In genomic region chr19:50490991-50491472, GRCh38 we compare ENCODE assay signal across 17 cellular contexts. TPM values are rescaled to one million over a fixed set of nuclear protein-coding genes. Genes with fewer than 3 reads are reported as not detected.
DNase-seq lines count a peak whose midpoint lies in the region; ATAC-seq and TF ChIP-seq lines count a peak whose summit lies in the region.
"Had no signal": no experiment of that assay in that cellular context is flagged by ENCODE, and none has a peak within 500 bp of the region (broad histone marks: within the 10 kb centered on the region; RNA-seq: fewer than 3 reads in every experiment).

No MANE protein-coding gene starts in this region.

- POLR2A ChIA-PET in HEK293 (lab: Yijun Ruan, JAX): no interaction called here
- POLR2A ChIA-PET in activated CD4-positive, alpha-beta T cell treated with anti-CD3 and anti-CD28 coated beads for 36 hours (lab: Charles Lee): no interaction called here

- H3K27me3 ChIP-seq in mesendoderm (ENCODE audit: insufficient read depth, low read length, poor library complexity): peaks cover 40% of the 10 kb centered on the region
- no peaks in the 10 kb centered on the region for H3K27me3 ChIP-seq in skeletal muscle tissue (ENCODE audit: control insufficient read depth in 3 of 3, insufficient read depth in 3 of 3, low read length in 3 of 3)

- H3K4me3 Mint-ChIP-seq in brain: peak overlapping the region in 3 of 5 experiments; percentile 42 to 53 (median 51)
- H3K4me3 Mint-ChIP-seq in activated CD4-positive, alpha-beta T cell treated with anti-CD3 and anti-CD28 coated beads for 36 hours: no peak overlapping the region

- H2BK15ac ChIP-seq in mesendoderm (replicated peaks; ENCODE audit: low read depth): no peak overlapping the region

- intact Hi-C loops in activated CD4-positive, alpha-beta T cell treated with anti-CD3 and anti-CD28 coated beads for 36 hours (cut with DNase I, micrococcal nuclease): no loop called here

- peak overlapping the region in 3 of 5 experiments; percentile 6 to 86 (median 80) for H3K27ac Mint-ChIP-seq in brain
- H3K27ac Mint-ChIP-seq in activated CD4-positive, alpha-beta T cell treated with anti-CD3 and anti-CD28 coated beads for 36 hours: no peak overlapping the region

- no peak overlapping the region for H3K4ac ChIP-seq in mesendoderm (ENCODE audit: low read depth, low read length)

- no peak overlapping the region for H3K27ac ChIP-seq in HEK293 (ENCODE audit: extremely low read depth, low read depth, low read length)
- no peak overlapping the region for H3K27ac ChIP-seq in mesendoderm (ENCODE audit: low read depth, low read length)
- peak overlapping the region; percentile 88 for H3K27ac ChIP-seq in skeletal muscle tissue (ENCODE audit: low read depth, low read length)
- H3K27ac ChIP-seq: hepatocyte had no signal

- DNase-seq in mesendoderm: no peak
- DNase-seq in activated CD4-positive, alpha-beta T cell treated with anti-CD3 and anti-CD28 coated beads for 36 hours: no peak
- DNase-seq in activated CD4-positive, alpha-beta T cell treated with anti-CD3 and anti-CD28 coated beads for 4 hours: no peak
- DNase-seq: AML-193; KBM-7; mesenchymal stem cell; MV-4-11; NCI-H187 treated with DMSO at 0.1 percent for 48 hours; NCI-H446; stimulated activated naive CD4-positive, alpha-beta T cell; trophoblast cell had no signal

- no peak overlapping the region for H4K5ac ChIP-seq in mesendoderm (ENCODE audit: low read length)

- no peaks in the 10 kb centered on the region for H3K79me2 ChIP-seq in mesendoderm (ENCODE audit: control insufficient read depth, insufficient read depth, low read length)
- H3K79me2 ChIP-seq: hepatocyte had no signal

- no peak overlapping the region for H2BK120ac ChIP-seq in mesendoderm (ENCODE audit: low read depth, low read length)

- CTCF ChIA-PET in HEK293 (lab: Yijun Ruan, JAX): interaction anchor here (0.6 kb wide), 1 partner anchor 117 kb away, joined by 3 read pairs; no protein-coding TSS in a partner anchor
- CTCF ChIA-PET in activated CD4-positive, alpha-beta T cell treated with anti-CD3 and anti-CD28 coated beads for 36 hours (lab: Charles Lee): no interaction called here

- peaks cover 65% of the 10 kb centered on the region for H3K27me3 Mint-ChIP-seq in brain
- no peaks in the 10 kb centered on the region for H3K27me3 Mint-ChIP-seq in activated CD4-positive, alpha-beta T cell treated with anti-CD3 and anti-CD28 coated beads for 36 hours

- H3K18ac ChIP-seq in mesendoderm (ENCODE audit: low read length): no peak overlapping the region

- H3K4me3 ChIP-seq in HEK293 (ENCODE audit: low read depth, low read length) (no peak overlapping the region), mesendoderm (ENCODE audit: low read length) (no peak overlapping the region), skeletal muscle tissue (ENCODE audit: low read length in 3 of 3) (peak overlapping the region; percentile 46 to 65 (median 58))
- H3K4me3 ChIP-seq: hepatocyte had no signal

- no peak overlapping the region for H3K4me2 ChIP-seq in mesendoderm (ENCODE audit: low read length)

- no peaks in the 10 kb centered on the region for H3K79me1 ChIP-seq in mesendoderm (ENCODE audit: low read length)

- H3K36me3 ChIP-seq in HEK293 (ENCODE audit: control insufficient read depth in 2 of 2, insufficient read depth in 1 of 2, low read length in 2 of 2) (peaks cover 0 to 10% of the 10 kb centered on the region in 2 experiments; a peak in 1 of 3 replicates), mesendoderm (ENCODE audit: control insufficient read depth, insufficient read depth, low read length) (no peaks in the 10 kb centered on the region), skeletal muscle tissue (ENCODE audit: control insufficient read depth in 3 of 3, insufficient read depth in 3 of 3, low read length in 3 of 3) (peaks cover 13 to 17% (median 13%) of the 10 kb centered on the region in 3 donors)

- H2AK5ac ChIP-seq in mesendoderm (ENCODE audit: low read length): no peak overlapping the region

- H3K23ac ChIP-seq in mesendoderm (ENCODE audit: low read length): peak overlapping the region; percentile 70

- no peak overlapping the region for H3K56ac ChIP-seq in mesendoderm (ENCODE audit: low read length)

- WGBS in mesendoderm (ENCODE audit: extremely low coverage, insufficient coverage, low lambda C conversion rate): no CpG with 5 or more reads among the region's 26 CpGs

- H3K4me1 ChIP-seq in HEK293 (ENCODE audit: control insufficient read depth, insufficient read depth, low read length) (no peaks in the 10 kb centered on the region), mesendoderm (ENCODE audit: control insufficient read depth, low read depth, low read length) (no peaks in the 10 kb centered on the region), skeletal muscle tissue (ENCODE audit: control insufficient read depth in 3 of 3, insufficient read depth in 3 of 3, low read length in 3 of 3) (peaks cover 16 to 52% (median 30%) of the 10 kb centered on the region in 3 donors)

- TF ChIP-seq CTCF in HEK293 (tag by site-specific recombination; IDR thresholded peaks at IDR 0.05) (no peak), brain (conservative IDR thresholded peaks at IDR 0.05) (no peak)

- peaks cover 0 to 91% (median 13%) of the 10 kb centered on the region in 5 experiments for H3K9me3 Mint-ChIP-seq in brain
- H3K9me3 Mint-ChIP-seq in activated CD4-positive, alpha-beta T cell treated with anti-CD3 and anti-CD28 coated beads for 36 hours (ENCODE audit: low read depth): peaks cover 3% of the 10 kb centered on the region

- no peak overlapping the region for H4K8ac ChIP-seq in mesendoderm (ENCODE audit: low read depth, low read length)

- H2BK5ac ChIP-seq in mesendoderm (ENCODE audit: low read length): no peak overlapping the region

- H3K9ac ChIP-seq in mesendoderm (ENCODE audit: low read length) (no peak overlapping the region), skeletal muscle tissue (ENCODE audit: low read depth in 1 of 3, low read length in 3 of 3) (peak overlapping the region; percentile 44 to 76 (median 72))

- ATAC-seq in activated CD4-positive, alpha-beta T cell treated with anti-CD3 and anti-CD28 coated beads for 36 hours: no peak
- ATAC-seq in esophagus mucosa: no peak

- H3K36me3 Mint-ChIP-seq in brain: peaks cover 37% of the 10 kb centered on the region
- H3K36me3 Mint-ChIP-seq in activated CD4-positive, alpha-beta T cell treated with anti-CD3 and anti-CD28 coated beads for 36 hours (ENCODE audit: low read depth): peaks cover 6% of the 10 kb centered on the region

- peaks cover 44% of the 10 kb centered on the region for H3K4me1 Mint-ChIP-seq in brain
- peaks cover 31% of the 10 kb centered on the region for H3K4me1 Mint-ChIP-seq in activated CD4-positive, alpha-beta T cell treated with anti-CD3 and anti-CD28 coated beads for 36 hours

- H3K9me3 ChIP-seq in HEK293 (ENCODE audit: control insufficient read depth, insufficient read depth, low read depth, low read length) (no peaks in the 10 kb centered on the region), skeletal muscle tissue (ENCODE audit: control insufficient read depth in 3 of 3, low read length in 3 of 3) (peaks cover 0 to 7% (median 0%) of the 10 kb centered on the region in 3 donors)

TF ChIP-seq in HEK293, 187 proteins besides CTCF, POLR2A, EP300 and RAD21:
- TF ChIP-seq KLF1 (tag by site-specific recombination; IDR thresholded peaks at IDR 0.05) (peak; percentile 50; the same call in 1 of the 2 replicates), ZNF830 (tag by site-specific recombination; IDR thresholded peaks at IDR 0.05; ENCODE audit: low read depth) (no peak)

RNA-seq across cellular contexts. Expression of gene GARIN5A, which starts 14.4 kb away (rescaled TPM):
- 15.9 TPM for polyA plus RNA-seq in brain (ENCODE audit: insufficient read depth, low read depth, low replicate concordance)
- polyA plus RNA-seq in mesendoderm (2013, experiment 1 of 2): 5.6 TPM
- 5.1 TPM for polyA plus RNA-seq in mesendoderm (2013, experiment 2 of 2)
- total RNA-seq in skeletal muscle tissue: 0.52 TPM
- under 1 TPM; 0.48 to 0.58 TPM for total RNA-seq in activated CD4-positive, alpha-beta T cell treated with anti-CD3 and anti-CD28 coated beads for 36 hours
- 1.1 TPM for total RNA-seq in esophagus mucosa

RNA-seq across cellular contexts. Expression of gene EMC10, which starts 14.7 kb away (rescaled TPM):
- 171 TPM for polyA plus RNA-seq in brain (ENCODE audit: insufficient read depth, low read depth, low replicate concordance)
- 61.8 TPM for polyA plus RNA-seq in mesendoderm (2013, experiment 1 of 2)
- polyA plus RNA-seq in mesendoderm (2013, experiment 2 of 2): 62.8 TPM
- 29.2 TPM for total RNA-seq in skeletal muscle tissue
- 10 to 100 TPM; 33.4 to 34.7 TPM for total RNA-seq in activated CD4-positive, alpha-beta T cell treated with anti-CD3 and anti-CD28 coated beads for 36 hours
- total RNA-seq in esophagus mucosa: 53.8 TPM

RNA-seq across cellular contexts. Expression of gene JOSD2, which starts 20.0 kb away (rescaled TPM):
- polyA plus RNA-seq in brain (ENCODE audit: insufficient read depth, low read depth, low replicate concordance): 36.8 TPM
- polyA plus RNA-seq in mesendoderm (2013, experiment 1 of 2): 2.1 TPM
- polyA plus RNA-seq in mesendoderm (2013, experiment 2 of 2): 2.2 TPM
- 13.0 TPM for total RNA-seq in skeletal muscle tissue
- 10 to 100 TPM; 17.4 to 28.1 TPM for total RNA-seq in activated CD4-positive, alpha-beta T cell treated with anti-CD3 and anti-CD28 coated beads for 36 hours
- 38.4 TPM for total RNA-seq in esophagus mucosa

RNA-seq across cellular contexts. Expression of gene ASPDH, which starts 22.7 kb away (rescaled TPM):
- 58.1 TPM for polyA plus RNA-seq in brain (ENCODE audit: insufficient read depth, low read depth, low replicate concordance)
- polyA plus RNA-seq in mesendoderm (2013, experiment 1 of 2): not detected
- not detected for polyA plus RNA-seq in mesendoderm (2013, experiment 2 of 2)
- not detected for total RNA-seq in skeletal muscle tissue
- not detected for total RNA-seq in activated CD4-positive, alpha-beta T cell treated with anti-CD3 and anti-CD28 coated beads for 36 hours
- total RNA-seq in esophagus mucosa: not detected
- polyA plus RNA-seq: neural cell had no signal

RNA-seq across cellular contexts. Expression of gene MYBPC2, which starts 58.3 kb away (rescaled TPM):
- not detected for polyA plus RNA-seq in brain (ENCODE audit: insufficient read depth, low read depth, low replicate concordance)
- 1.5 TPM for polyA plus RNA-seq in mesendoderm (2013, experiment 1 of 2)
- polyA plus RNA-seq in mesendoderm (2013, experiment 2 of 2): 1.4 TPM
- total RNA-seq in skeletal muscle tissue: 119 TPM
- under 1 TPM; 0.14 to 0.30 TPM for total RNA-seq in activated CD4-positive, alpha-beta T cell treated with anti-CD3 and anti-CD28 coated beads for 36 hours
- 0.08 TPM for total RNA-seq in esophagus mucosa
- polyA plus RNA-seq: hepatocyte, neural cell had no signal

Comparison
In these comparisons a context has a peak if more than half of its experiments do, and no peak if none do; other contexts are left out.
1. H3K4me3 ChIP-seq: peak in skeletal muscle tissue (3 of 3); none in HEK293 (single experiment) and mesendoderm (single experiment).